ENCODE assay signal across 10 cellular contexts in the genomic region with DNA sequence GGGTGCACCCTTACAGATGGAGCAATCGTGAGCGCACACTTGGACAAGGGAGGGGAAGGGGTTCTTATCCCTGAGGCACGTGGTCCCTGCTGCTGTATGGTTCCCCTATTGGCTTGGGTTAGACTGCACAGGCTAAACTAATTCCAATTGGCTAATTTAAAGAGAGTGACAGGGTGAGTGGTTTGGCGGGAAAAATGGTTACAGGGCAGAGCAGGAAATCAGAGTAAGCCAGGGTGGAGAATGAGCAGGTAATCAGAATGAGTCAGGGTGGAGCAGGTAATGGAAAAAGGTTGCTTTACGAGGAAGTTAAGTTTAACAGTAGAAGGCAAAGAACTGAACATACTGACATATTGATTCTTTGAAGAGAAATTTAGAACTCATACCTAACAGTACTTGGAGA. TPM values are rescaled to one million over a fixed set of nuclear protein-coding genes. Genes with fewer than 3 reads are reported as not detected.
"Had no signal": no experiment of that assay in that cellular context is flagged by ENCODE, and none has a peak within 500 bp of the region (broad histone marks: within the 10 kb centered on the region; RNA-seq: fewer than 3 reads in every experiment).

No MANE protein-coding gene starts in this region.

RNA-seq across cellular contexts. Expression of a gene that starts 49.8 kb away (rescaled TPM):
- total RNA-seq: activated B cell treated with CpG ODN at 0.5 μM for 24 hours; activated CD4-positive, alpha-beta memory T cell treated with anti-CD3 and anti-CD28 coated beads for 36 hours; activated CD4-positive, alpha-beta memory T cell treated with anti-CD3 and anti-CD28 coated beads, Interleukin-2, amount 10 ng/mL, durations not matched to agents 7 days and 5 days; activated CD4-positive, alpha-beta T cell treated with anti-CD3 and anti-CD28 coated beads for 36 hours; activated CD4-positive, alpha-beta T cell treated with anti-CD3 and anti-CD28 coated beads, Interleukin-2, amount 10 ng/mL, durations not matched to agents 24 days and 14 days; activated CD8-positive, alpha-beta memory T cell treated with anti-CD3 and anti-CD28 coated beads for 36 hours; activated CD8-positive, alpha-beta T cell treated with anti-CD3 and anti-CD28 coated beads for 36 hours; activated CD8-positive, alpha-beta T cell treated with anti-CD3 and anti-CD28 coated beads, Interleukin-2, amount 10 ng/mL, durations not matched to agents 7 days and 5 days; T-helper 1 cell treated with Interleukin-12 subunit alpha and Interleukin-12 subunit beta and Interleukin-4 antibody, amounts not matched to agents 30 ng/mL and 1 ng/mL, for 36 hours; T-helper 2 cell treated with Interferon-gamma antibody and Interleukin-4, amounts not matched to agents 100 ng/mL and 5 ng/mL, for 36 hours had no signal
